8 cellular contexts compared by ENCODE assay signal in the genomic region with DNA sequence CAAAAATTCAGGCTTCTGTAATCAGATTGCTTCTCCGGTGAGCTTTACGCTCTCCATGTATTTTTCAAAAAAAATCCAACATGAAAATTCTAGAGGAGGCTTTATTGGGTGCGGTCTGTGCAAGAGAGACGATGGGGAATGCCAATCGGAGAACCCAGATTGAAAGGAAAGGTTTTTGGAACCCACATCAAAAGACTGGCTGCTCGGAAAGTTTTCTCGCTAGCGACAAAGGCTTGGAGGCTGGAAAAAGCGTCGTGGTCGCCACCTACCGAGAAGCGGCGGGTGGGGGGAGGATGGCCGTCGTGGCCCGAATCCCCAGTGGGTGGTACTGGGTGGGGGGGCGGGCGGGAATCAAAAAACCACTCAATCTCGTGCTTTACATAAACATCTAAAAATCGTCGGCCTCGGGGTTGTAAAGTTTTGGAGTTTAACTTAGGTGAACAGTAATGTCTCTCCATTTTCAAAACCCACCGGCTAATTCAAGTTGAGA.
DNase-seq lines count a peak whose midpoint lies in the region; ATAC-seq and TF ChIP-seq lines count a peak whose summit lies in the region.

No MANE protein-coding gene starts in this region.

- H3K27me3 Mint-ChIP-seq in stimulated activated memory B cell treated with anti-CD40 and anti-IgM and Interleukin-4, amounts not matched to agents 10 μg/mL and 1 μg/mL and 100 μg/mL, for 72 hours, result no peaks in the 10 kb centered on the region

- peak overlapping the region; percentile 93 for H3K9ac ChIP-seq in mucosa of stomach (ENCODE audit: low read length)

- H3K4me3 ChIP-seq in epithelial cell of esophagus (ENCODE audit: low read length) (peak overlapping the region; percentile 64), mucosa of stomach (ENCODE audit: low read length) (peak overlapping the region; percentile 56)

- ATAC-seq in stimulated activated memory B cell treated with anti-CD40 and anti-IgM and Interleukin-4, amounts not matched to agents 10 μg/mL and 1 μg/mL and 100 μg/mL, for 72 hours, result no peak
- no peak for ATAC-seq in HG02938 (IDR thresholded peaks at IDR 0.05; ENCODE audit: unreplicated experiment)

- peak; percentile 11 for TF ChIP-seq CTCF in epithelial cell of esophagus (IDR thresholded peaks at IDR 0.05; ENCODE audit: insufficient read depth, low read depth, low read length, missing control alignments)

- no peaks in the 10 kb centered on the region for H3K9me3 ChIP-seq in mucosa of stomach (ENCODE audit: control insufficient read depth, low read length)

- H3K4me1 ChIP-seq in mucosa of stomach (ENCODE audit: control insufficient read depth, insufficient read depth, low read length), result peaks cover 34% of the 10 kb centered on the region

- H3K27ac Mint-ChIP-seq in stimulated activated memory B cell treated with anti-CD40 and anti-IgM and Interleukin-4, amounts not matched to agents 10 μg/mL and 1 μg/mL and 100 μg/mL, for 72 hours, result peak overlapping the region; percentile 99

- no peaks in the 10 kb centered on the region for H3K36me3 Mint-ChIP-seq in stimulated activated memory B cell treated with anti-CD40 and anti-IgM and Interleukin-4, amounts not matched to agents 10 μg/mL and 1 μg/mL and 100 μg/mL, for 72 hours

- no peaks in the 10 kb centered on the region for H3K36me3 ChIP-seq in mucosa of stomach (ENCODE audit: control insufficient read depth, insufficient read depth, low read length)

- H3K4me1 Mint-ChIP-seq in stimulated activated memory B cell treated with anti-CD40 and anti-IgM and Interleukin-4, amounts not matched to agents 10 μg/mL and 1 μg/mL and 100 μg/mL, for 72 hours, result peaks cover 49% of the 10 kb centered on the region

- peak; percentile 2 for DNase-seq in NCI-H446 treated with DMSO at 0.1 percent for 48 hours (lab: John Stamatoyannopoulos, UW)
- DNase-seq in NCI-H446 (lab: John Stamatoyannopoulos, UW), result no peak
- peak; percentile 23 to 78 for DNase-seq in NCI-H526 (lab: John Stamatoyannopoulos, UW)
- DNase-seq in activated CD8-positive, alpha-beta memory T cell treated with anti-CD3 and anti-CD28 coated beads, Interleukin-2, amount 50 U/mL, for 48 hours, result peak; percentile 72
- no peak for DNase-seq in epithelial cell of esophagus (ENCODE audit: low read depth)

- peak overlapping the region; percentile 92 for H3K4me3 Mint-ChIP-seq in stimulated activated memory B cell treated with anti-CD40 and anti-IgM and Interleukin-4, amounts not matched to agents 10 μg/mL and 1 μg/mL and 100 μg/mL, for 72 hours

- no peaks in the 10 kb centered on the region for H3K9me3 Mint-ChIP-seq in stimulated activated memory B cell treated with anti-CD40 and anti-IgM and Interleukin-4, amounts not matched to agents 10 μg/mL and 1 μg/mL and 100 μg/mL, for 72 hours

- no peaks in the 10 kb centered on the region for H3K27me3 ChIP-seq in mucosa of stomach (ENCODE audit: control insufficient read depth, insufficient read depth, low read length)

Comparison
In these comparisons a context has a peak if more than half of its experiments do, and no peak if none do; other contexts are left out.
1. DNase-seq: peak in NCI-H446 treated with DMSO at 0.1 percent for 48 hours (single experiment), NCI-H526 (2 of 2) and activated CD8-positive, alpha-beta memory T cell treated with anti-CD3 and anti-CD28 coated beads, Interleukin-2, amount 50 U/mL, for 48 hours (single experiment); none in NCI-H446 (0 of 2) and epithelial cell of esophagus (single experiment).